ENCODE assay signal across 7 cellular contexts in the genomic region with DNA sequence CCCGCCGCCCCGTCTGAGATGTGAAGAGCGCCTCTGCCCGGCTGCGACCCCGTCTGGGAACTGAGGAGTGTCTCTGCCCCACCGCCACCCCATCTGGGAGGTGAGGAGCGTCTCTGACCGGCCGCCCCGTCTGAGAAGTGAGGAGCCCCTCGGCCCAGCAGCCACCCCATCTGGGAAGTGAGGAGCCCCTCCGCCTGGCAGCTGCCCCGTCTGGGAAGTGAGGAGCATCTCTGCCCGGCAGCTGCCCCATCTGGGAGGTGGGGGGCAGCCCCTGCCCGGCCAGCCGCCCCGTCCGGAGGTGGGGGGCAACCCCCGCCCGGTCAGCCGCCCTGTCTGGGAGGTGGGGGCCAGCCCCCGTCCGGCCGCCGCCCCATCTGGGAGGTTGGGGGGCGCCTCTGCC. TPM values are rescaled to one million over a fixed set of nuclear protein-coding genes. Genes with fewer than 3 reads are reported as not detected.
"Had no signal": no experiment of that assay in that cellular context is flagged by ENCODE, and none has a peak within 500 bp of the region (broad histone marks: within the 10 kb centered on the region; RNA-seq: fewer than 3 reads in every experiment).

No MANE protein-coding gene starts in this region.

RNA-seq across cellular contexts. Expression of a gene that starts 5.0 kb away (rescaled TPM):
- total RNA-seq: GM23248, GM23338, H1, H4, H7, H9, HFFc6 had no signal
- polyA plus RNA-seq: GM23248, GM23338, H1 had no signal

RNA-seq across cellular contexts. Expression of a gene that starts 17.6 kb away (rescaled TPM):
- total RNA-seq: GM23248, H4, H7, H9 had no signal
- polyA plus RNA-seq: GM23248 had no signal

RNA-seq across cellular contexts. Expression of a gene that starts 54.6 kb away (rescaled TPM):
- total RNA-seq: GM23248, GM23338, H1, H4, H7, H9, HFFc6 had no signal
- polyA plus RNA-seq: H1 had no signal
